Comparison of ENCODE assay signal across 17 cellular contexts in genomic region chr4:83258463-83258862, GRCh38.
"Had no signal": no experiment of that assay in that cellular context is flagged by ENCODE, and none has a peak within 500 bp of the region (broad histone marks: within the 10 kb centered on the region; RNA-seq: fewer than 3 reads in every experiment).

No MANE protein-coding gene starts in this region.

- H3K9me3 Mint-ChIP-seq: activated CD4-positive, alpha-beta T cell treated with anti-CD3 and anti-CD28 coated beads, Interleukin-2, amount 10 ng/mL, durations not matched to agents 7 days and 5 days; activated naive CD4-positive, alpha-beta T cell treated with anti-CD3 and anti-CD28 coated beads, Interleukin-2, amount 10 ng/mL, durations not matched to agents 7 days and 5 days; activated T-helper 2 cell treated with anti-CD3 and anti-CD28 coated beads, Interferon-gamma antibody, Interleukin-2, Interleukin-4, amounts not matched to agents 10 μg/mL and 5 μg/mL and 100 μg/mL, durations not matched to agents 14 hours and 24 hours and 36 hours; brain; T-helper 1 cell treated with Interleukin-12 subunit alpha and Interleukin-12 subunit beta and Interleukin-4 antibody, amounts not matched to agents 30 μg/mL and 1 μg/mL, for 36 hours; WTC11 had no signal

- H3K36me3 ChIP-seq: right atrium auricular region, tibial nerve had no signal

- DNase-seq: activated CD4-positive, alpha-beta T cell treated with anti-CD3 and anti-CD28 coated beads, Interleukin-2, amount 10 ng/mL, durations not matched to agents 7 days and 5 days; activated CD8-positive, alpha-beta memory T cell treated with anti-CD3 and anti-CD28 coated beads for 24 hours; activated naive CD4-positive, alpha-beta T cell treated with anti-CD3 and anti-CD28 coated beads, Interleukin-2, amount 10 ng/mL, durations not matched to agents 7 days and 5 days; activated T-cell treated with anti-CD3 and anti-CD28 coated beads for 4 hours; amniotic stem cell; dermis blood vessel endothelial cell; foreskin keratinocyte; heart left ventricle; left lung; small intestine had no signal

- H3K9me3 ChIP-seq: heart left ventricle, left lung, right atrium auricular region, tibial nerve had no signal

- H3K4me1 Mint-ChIP-seq: WTC11 had no signal

- H3K4me3 Mint-ChIP-seq: activated CD4-positive, alpha-beta T cell treated with anti-CD3 and anti-CD28 coated beads, Interleukin-2, amount 10 ng/mL, durations not matched to agents 7 days and 5 days; activated naive CD4-positive, alpha-beta T cell treated with anti-CD3 and anti-CD28 coated beads, Interleukin-2, amount 10 ng/mL, durations not matched to agents 7 days and 5 days; brain; T-helper 1 cell treated with Interleukin-12 subunit alpha and Interleukin-12 subunit beta and Interleukin-4 antibody, amounts not matched to agents 30 μg/mL and 1 μg/mL, for 36 hours; WTC11 had no signal

- H3K4me3 ChIP-seq: heart left ventricle, left lung, right atrium auricular region, tibial nerve had no signal

- H3K27ac ChIP-seq: foreskin keratinocyte, heart left ventricle, left lung, right atrium auricular region had no signal

- H3K36me3 Mint-ChIP-seq: brain had no signal

- H3K27me3 Mint-ChIP-seq: activated CD4-positive, alpha-beta T cell treated with anti-CD3 and anti-CD28 coated beads, Interleukin-2, amount 10 ng/mL, durations not matched to agents 7 days and 5 days; activated naive CD4-positive, alpha-beta T cell treated with anti-CD3 and anti-CD28 coated beads, Interleukin-2, amount 10 ng/mL, durations not matched to agents 7 days and 5 days; brain had no signal

- ATAC-seq: foreskin keratinocyte, heart left ventricle, left lung, SK-N-SH treated with all-trans-retinoic acid at 6 μM for 48 hours, WTC11 had no signal

- H3K27ac Mint-ChIP-seq: activated CD4-positive, alpha-beta T cell treated with anti-CD3 and anti-CD28 coated beads, Interleukin-2, amount 10 ng/mL, durations not matched to agents 7 days and 5 days; activated naive CD4-positive, alpha-beta T cell treated with anti-CD3 and anti-CD28 coated beads, Interleukin-2, amount 10 ng/mL, durations not matched to agents 7 days and 5 days; activated T-helper 2 cell treated with anti-CD3 and anti-CD28 coated beads, Interferon-gamma antibody, Interleukin-2, Interleukin-4, amounts not matched to agents 10 μg/mL and 5 μg/mL and 100 μg/mL, durations not matched to agents 14 hours and 24 hours and 36 hours; T-helper 1 cell treated with Interleukin-12 subunit alpha and Interleukin-12 subunit beta and Interleukin-4 antibody, amounts not matched to agents 30 μg/mL and 1 μg/mL, for 36 hours; WTC11 had no signal

- H3K27me3 ChIP-seq: foreskin keratinocyte, heart left ventricle, left lung, right atrium auricular region, tibial nerve had no signal
